ENCODE assay signal across 1 cellular context in genomic region chr5:119397518-119398380, GRCh38.
TF ChIP-seq lines count a peak whose summit lies in the region.

No MANE protein-coding gene starts in this region.

TF ChIP-seq in liver, 16 proteins besides CTCF, POLR2A, EP300 and RAD21 (continued from another document):
- TF ChIP-seq EGR1 (IDR thresholded peaks at IDR 0.05; ENCODE audit: low read depth in 2 of 2) (no peak), GABPA (IDR thresholded peaks at IDR 0.05 in 1 of 2, conservative IDR thresholded peaks at IDR 0.05 in 1 of 2) (no peak), FOXA1 (IDR thresholded peaks at IDR 0.05) (no peak), HNF4A (conservative IDR thresholded peaks at IDR 0.05) (no peak), YY1 (IDR thresholded peaks at IDR 0.05) (no peak), REST (IDR thresholded peaks at IDR 0.05) (no peak), JUND (IDR thresholded peaks at IDR 0.05) (peak; percentile 67 to 68), ZBTB33 (IDR thresholded peaks at IDR 0.05) (no peak)
